9 cellular contexts compared by ENCODE assay signal in genomic region chr11:2989551-2989950, GRCh38. TPM values are rescaled to one million over a fixed set of nuclear protein-coding genes. Genes with fewer than 3 reads are reported as not detected.
DNase-seq lines count a peak whose midpoint lies in the region; ATAC-seq, FAIRE-seq and TF ChIP-seq lines count a peak whose summit lies in the region.
"Had no signal": no experiment of that assay in that cellular context is flagged by ENCODE, and none has a peak within 500 bp of the region (broad histone marks: within the 10 kb centered on the region; RNA-seq: fewer than 3 reads in every experiment).

No MANE protein-coding gene starts in this region.

- H3K4me3 ChIP-seq in BLaER1 treated with 17β-estradiol and CSF1 and Interleukin-3, amounts not matched to agents 10 nM and 100 nM, result peak overlapping the region; percentile 74 to 89 (median 82)
- H3K4me3 ChIP-seq in Karpas-422 (ENCODE audit: low read length) (peak overlapping the region; percentile 84), bronchial epithelial cell (ENCODE audit: low read depth, low read length) (peak overlapping the region; percentile 63), muscle layer of duodenum (ENCODE audit: low read depth in 1 of 2, low read length in 2 of 2) (peak overlapping the region in 1 of 2 donors; percentile 31)

- H3K4me1 ChIP-seq in BLaER1 treated with 17β-estradiol and CSF1 and Interleukin-3, amounts not matched to agents 10 nM and 100 nM, result peaks cover 31 to 52% (median 40%) of the 10 kb centered on the region in 10 experiments
- peaks cover 35% of the 10 kb centered on the region for H3K4me1 ChIP-seq in Karpas-422 (ENCODE audit: low read length)
- peaks cover 21 to 45% of the 10 kb centered on the region in 2 donors for H3K4me1 ChIP-seq in muscle layer of duodenum (ENCODE audit: control insufficient read depth in 1 of 2, insufficient read depth in 2 of 2, low read length in 2 of 2)

- TF ChIP-seq CTCF in bronchial epithelial cell (IDR thresholded peaks at IDR 0.05; ENCODE audit: insufficient read depth, low read length, severe bottlenecking), result no peak

- FAIRE-seq in bronchial epithelial cell (lab: Jason Lieb, UNC), result no peak
- FAIRE-seq: endometrium had no signal

- H3K27ac ChIP-seq in BLaER1 treated with 17β-estradiol and CSF1 and Interleukin-3, amounts not matched to agents 10 nM and 100 nM, result peak overlapping the region in 9 of 11 experiments; percentile 8 to 96 (median 90); a peak in 11 of 22 replicates
- H3K27ac ChIP-seq in Karpas-422 (ENCODE audit: low read length) (0 out of 2 replicates have a peak overlapping the region, but pooled peaks have one; percentile 12), muscle layer of duodenum (ENCODE audit: low read length) (peak overlapping the region; percentile 12)

- ATAC-seq in GM21423 (IDR thresholded peaks at IDR 0.05; ENCODE audit: unreplicated experiment) (no peak), HG03571 (IDR thresholded peaks at IDR 0.05; ENCODE audit: unreplicated experiment) (no peak)

- DNase-seq in Karpas-422, result no peak
- no peak for DNase-seq in bronchial epithelial cell (ENCODE audit: low read depth)
- DNase-seq in hypothalamus (lab: John Stamatoyannopoulos, UW), result no peak
- no peak for DNase-seq in NCI-H1092 (lab: John Stamatoyannopoulos, UW)

- peak overlapping the region; percentile 77 to 96 (median 88) for H3K4me2 ChIP-seq in BLaER1 treated with 17β-estradiol and CSF1 and Interleukin-3, amounts not matched to agents 10 nM and 100 nM
- H3K4me2 ChIP-seq in Karpas-422 (ENCODE audit: low read depth, low read length, poor library complexity, severe bottlenecking), result peak overlapping the region; percentile 81

- H3K27me3 ChIP-seq in BLaER1 treated with 17β-estradiol and CSF1 and Interleukin-3, amounts not matched to agents 10 nM and 100 nM, result no peaks in the 10 kb centered on the region
- no peaks in the 10 kb centered on the region for H3K27me3 ChIP-seq in Karpas-422 (ENCODE audit: low read length)
- no peaks in the 10 kb centered on the region for H3K27me3 ChIP-seq in bronchial epithelial cell (ENCODE audit: control insufficient read depth, insufficient read depth, low read length)
- no peaks in the 10 kb centered on the region for H3K27me3 ChIP-seq in muscle layer of duodenum (ENCODE audit: low read depth, low read length)

- peaks cover 5 to 44% (median 31%) of the 10 kb centered on the region in 11 experiments; a peak in 21 of 22 replicates for H3K36me3 ChIP-seq in BLaER1 treated with 17β-estradiol and CSF1 and Interleukin-3, amounts not matched to agents 10 nM and 100 nM
- H3K36me3 ChIP-seq in Karpas-422 (ENCODE audit: insufficient read depth, low read length) (peaks cover 29% of the 10 kb centered on the region; the same call in 1 of the 2 replicates), bronchial epithelial cell (ENCODE audit: control insufficient read depth, insufficient read depth, low read length) (peaks cover 1% of the 10 kb centered on the region), muscle layer of duodenum (ENCODE audit: control insufficient read depth in 1 of 2, insufficient read depth in 2 of 2, low read length in 2 of 2) (no peaks in the 10 kb centered on the region)

- peaks cover 60 to 75% (median 70%) of the 10 kb centered on the region in 11 experiments for H4K20me1 ChIP-seq in BLaER1 treated with 17β-estradiol and CSF1 and Interleukin-3, amounts not matched to agents 10 nM and 100 nM
- peaks cover 39% of the 10 kb centered on the region for H4K20me1 ChIP-seq in Karpas-422 (ENCODE audit: insufficient read depth, low read depth, low read length)

- no peaks in the 10 kb centered on the region for H3K9me2 ChIP-seq in Karpas-422 (replicated peaks; ENCODE audit: insufficient read depth, low read length)

- H3K79me2 ChIP-seq in Karpas-422 (ENCODE audit: low read length), result peaks cover 73% of the 10 kb centered on the region

- no peak overlapping the region for H2AFZ ChIP-seq in Karpas-422 (ENCODE audit: low read length)

- H3K9ac ChIP-seq in BLaER1 treated with 17β-estradiol and CSF1 and Interleukin-3, amounts not matched to agents 10 nM and 100 nM, result peak overlapping the region; percentile 87 to 97 (median 94)
- peak overlapping the region; percentile 93 for H3K9ac ChIP-seq in Karpas-422 (ENCODE audit: low read length)

- H3K9me3 ChIP-seq in BLaER1 treated with 17β-estradiol and CSF1 and Interleukin-3, amounts not matched to agents 10 nM and 100 nM (replicated peaks in 1 of 11), result no peaks in the 10 kb centered on the region
- H3K9me3 ChIP-seq in Karpas-422 (ENCODE audit: low read length), result no peaks in the 10 kb centered on the region
- H3K9me3 ChIP-seq in muscle layer of duodenum (ENCODE audit: control insufficient read depth in 1 of 2, low read length in 2 of 2), result no peaks in the 10 kb centered on the region

RNA-seq across cellular contexts. Expression of gene NAP1L4, which starts 2.6 kb away (rescaled TPM):
- 80.5 and 171 TPM in 2 replicates for total RNA-seq in Karpas-422 (2014; rRNA removed; shearing (Covaris generic); ENCODE audit: low replicate concordance)
- 101 and 179 TPM in 2 replicates for total RNA-seq in bronchial epithelial cell

Comparison
In these comparisons a context has a peak if more than half of its experiments do, and no peak if none do; other contexts are left out.
1. H3K27ac ChIP-seq: peak in every context shown above with its lines; median percentile 90 in BLaER1 treated with 17β-estradiol and CSF1 and Interleukin-3, amounts not matched to agents 10 nM and 100 nM; 12 in Karpas-422; 12 in muscle layer of duodenum.